Comparison of ENCODE assay signal across 31 cellular contexts in genomic region chr11:85236211-85236610, GRCh38.
"Had no signal": no experiment of that assay in that cellular context is flagged by ENCODE, and none has a peak within 500 bp of the region (broad histone marks: within the 10 kb centered on the region; RNA-seq: fewer than 3 reads in every experiment).

No MANE protein-coding gene starts in this region.

- H3K36me3 ChIP-seq: brain microvascular endothelial cell had no signal

- H3K4me1 Mint-ChIP-seq: activated B cell treated with CpG ODN at 0.5 μM for 24 hours; activated naive CD4-positive, alpha-beta T cell treated with anti-CD3 and anti-CD28 coated beads, Interleukin-2, amount 10 ng/mL, durations not matched to agents 7 days and 5 days; activated naive CD8-positive, alpha-beta T cell treated with anti-CD3 and anti-CD28 coated beads, Interleukin-2, amount 10 ng/mL, durations not matched to agents 7 days and 5 days; central memory CD8-positive, alpha-beta T cell had no signal

- H3K36me3 Mint-ChIP-seq: activated CD4-positive, alpha-beta memory T cell treated with anti-CD3 and anti-CD28 coated beads for 36 hours; activated naive CD4-positive, alpha-beta T cell treated with anti-CD3 and anti-CD28 coated beads, Interleukin-2, amount 10 ng/mL, durations not matched to agents 7 days and 5 days; activated naive CD4-positive, alpha-beta T cell treated with anti-CD3 and anti-CD28 coated beads, Interleukin-2, amount 50 U/mL, for 72 hours; activated naive CD8-positive, alpha-beta T cell treated with anti-CD3 and anti-CD28 coated beads, Interleukin-2, amount 10 ng/mL, durations not matched to agents 7 days and 5 days had no signal

- DNase-seq: activated B cell treated with CpG ODN at 0.5 μM for 24 hours; activated CD4-positive, alpha-beta memory T cell treated with anti-CD3 and anti-CD28 coated beads for 36 hours; activated CD4-positive, alpha-beta T cell treated with anti-CD3 and anti-CD28 coated beads for 48 hours; activated CD4-positive, alpha-beta T cell treated with anti-CD3 and anti-CD28 coated beads, Interleukin-2, amount 50 U/mL, for 1 hour; activated CD8-positive, alpha-beta memory T cell treated with anti-CD3 and anti-CD28 coated beads, Interleukin-2, amount 50 U/mL, for 48 hours; activated gamma-delta T cell; activated naive CD4-positive, alpha-beta T cell; activated naive CD4-positive, alpha-beta T cell treated with anti-CD3 and anti-CD28 coated beads, Interleukin-2, amount 10 ng/mL, durations not matched to agents 7 days and 5 days; activated naive CD8-positive, alpha-beta T cell treated with anti-CD3 and anti-CD28 coated beads, Interleukin-2, amount 10 ng/mL, durations not matched to agents 7 days and 5 days; activated T-cell treated with anti-CD3 and anti-CD28 coated beads for 4 hours; activated T-cell treated with anti-CD3 and anti-CD28 coated beads, Interleukin-2, amount 50 U/mL, for 24 hours; activated T-cell treated with anti-CD3 and anti-CD28 coated beads, Interleukin-2, amount 50 U/mL, for 72 hours; amniotic stem cell; brain microvascular endothelial cell; dorsolateral prefrontal cortex; effector memory CD4-positive, alpha-beta T cell; endodermal cell; foreskin fibroblast; head of caudate nucleus; T-helper 2 cell had no signal

- H3K27ac Mint-ChIP-seq: activated B cell treated with CpG ODN at 0.5 μM for 24 hours; activated CD4-positive, alpha-beta memory T cell treated with anti-CD3 and anti-CD28 coated beads for 36 hours; activated naive CD4-positive, alpha-beta T cell treated with anti-CD3 and anti-CD28 coated beads, Interleukin-2, amount 10 ng/mL, durations not matched to agents 7 days and 5 days; activated naive CD4-positive, alpha-beta T cell treated with anti-CD3 and anti-CD28 coated beads, Interleukin-2, amount 50 U/mL, for 72 hours; activated naive CD8-positive, alpha-beta T cell treated with anti-CD3 and anti-CD28 coated beads, Interleukin-2, amount 10 ng/mL, durations not matched to agents 7 days and 5 days; activated T-cell treated with anti-CD3 and anti-CD28 coated beads, Interleukin-2, amount 50 U/mL, for 24 hours; activated T-cell treated with anti-CD3 and anti-CD28 coated beads, Interleukin-2, amount 50 U/mL, for 72 hours; dendritic cell treated with granulocyte-macrophage colony-stimulating factor and Interleukin-4, amounts not matched to agents 40 ng/mL and 50 ng/mL, for 4 days; endodermal cell had no signal

- H3K27ac ChIP-seq: brain microvascular endothelial cell, coronary artery, dorsolateral prefrontal cortex, VCaP had no signal

- ATAC-seq: activated CD4-positive, CD25-positive, alpha-beta regulatory T cell treated with anti-CD3 and anti-CD28 coated beads, Interleukin-2, amount 50 U/mL, for 24 hours; activated naive CD4-positive, alpha-beta T cell treated with anti-CD3 and anti-CD28 coated beads, Interleukin-2, amount 50 U/mL, for 72 hours; activated T-cell treated with anti-CD3 and anti-CD28 coated beads, Interleukin-2, amount 50 U/mL, for 72 hours; esophagus mucosa had no signal

- H3K9me3 Mint-ChIP-seq: endodermal cell had no signal

- H3K27me3 ChIP-seq: brain microvascular endothelial cell had no signal

- FAIRE-seq: astrocyte, bronchial epithelial cell, frontal cortex, TTC549 had no signal

- H3K4me3 ChIP-seq: coronary artery, dorsolateral prefrontal cortex had no signal

- H3K27me3 Mint-ChIP-seq: activated B cell treated with CpG ODN at 0.5 μM for 24 hours; activated CD4-positive, alpha-beta memory T cell treated with anti-CD3 and anti-CD28 coated beads for 36 hours; activated naive CD4-positive, alpha-beta T cell treated with anti-CD3 and anti-CD28 coated beads, Interleukin-2, amount 10 ng/mL, durations not matched to agents 7 days and 5 days; activated naive CD8-positive, alpha-beta T cell treated with anti-CD3 and anti-CD28 coated beads, Interleukin-2, amount 10 ng/mL, durations not matched to agents 7 days and 5 days; activated T-cell treated with anti-CD3 and anti-CD28 coated beads, Interleukin-2, amount 50 U/mL, for 24 hours; central memory CD8-positive, alpha-beta T cell; dendritic cell treated with granulocyte-macrophage colony-stimulating factor and Interleukin-4, amounts not matched to agents 40 ng/mL and 50 ng/mL, for 4 days had no signal

- H3K4me3 Mint-ChIP-seq: activated B cell treated with CpG ODN at 0.5 μM for 24 hours; activated CD4-positive, alpha-beta memory T cell treated with anti-CD3 and anti-CD28 coated beads for 36 hours; activated naive CD4-positive, alpha-beta T cell treated with anti-CD3 and anti-CD28 coated beads, Interleukin-2, amount 10 ng/mL, durations not matched to agents 7 days and 5 days; activated naive CD8-positive, alpha-beta T cell treated with anti-CD3 and anti-CD28 coated beads, Interleukin-2, amount 10 ng/mL, durations not matched to agents 7 days and 5 days; activated T-cell treated with anti-CD3 and anti-CD28 coated beads, Interleukin-2, amount 50 U/mL, for 24 hours; activated T-cell treated with anti-CD3 and anti-CD28 coated beads, Interleukin-2, amount 50 U/mL, for 72 hours; central memory CD8-positive, alpha-beta T cell; dendritic cell treated with granulocyte-macrophage colony-stimulating factor and Interleukin-4, amounts not matched to agents 40 ng/mL and 50 ng/mL, for 4 days; endodermal cell had no signal
